Comparison of ENCODE assay signal across 2 cellular contexts in genomic region chr19:37716140-37716539, GRCh38.
TF ChIP-seq lines count a peak whose summit lies in the region.

No MANE protein-coding gene starts in this region.

TF ChIP-seq in GM23338, 12 proteins besides CTCF, POLR2A, EP300 and RAD21:
- TF ChIP-seq REST (IDR thresholded peaks at IDR 0.05; ENCODE audit: unreplicated experiment) (no peak), STAT1 (IDR thresholded peaks at IDR 0.05; ENCODE audit: unreplicated experiment) (no peak), ZNF114 (CRISPR knock-in tag; IDR thresholded peaks at IDR 0.05) (no peak), CREB1 (CRISPR knock-in tag; IDR thresholded peaks at IDR 0.05; ENCODE audit: low read depth) (no peak), ETS1 (IDR thresholded peaks at IDR 0.05) (no peak), POLR2AphosphoS5 (IDR thresholded peaks at IDR 0.05; ENCODE audit: low read depth) (no peak), EZH2phosphoT487 (IDR thresholded peaks at IDR 0.05; ENCODE audit: unreplicated experiment) (no peak), ZNF331 (CRISPR knock-in tag; IDR thresholded peaks at IDR 0.05; ENCODE audit: low read depth) (no peak), JUNB (IDR thresholded peaks at IDR 0.05; ENCODE audit: unreplicated experiment) (no peak), EZH2 (IDR thresholded peaks at IDR 0.05; ENCODE audit: low read depth, unreplicated experiment) (no peak), NANOG (IDR thresholded peaks at IDR 0.05; ENCODE audit: borderline replicate concordance) (no peak), ZNF462 (CRISPR knock-in tag; IDR thresholded peaks at IDR 0.05) (no peak)

TF ChIP-seq in K562, 482 proteins besides CTCF, POLR2A, EP300 and RAD21:
- no peak for TF ChIP-seq ZNF318 (IDR thresholded peaks at IDR 0.05; ENCODE audit: borderline replicate concordance in 1 of 2, low read depth in 1 of 2)
- TF ChIP-seq NONO (IDR thresholded peaks at IDR 0.05; ENCODE audit: low read depth in 2 of 2, low read length in 1 of 2) = no peak
- peak; percentile 66 for TF ChIP-seq C11orf30 (IDR thresholded peaks at IDR 0.05; ENCODE audit: low read depth)
- 0 out of 2 replicates have a peak, but pooled peaks have one; percentile 23 for TF ChIP-seq ZNF592 (IDR thresholded peaks at IDR 0.05)
- TF ChIP-seq MAFK (IDR thresholded peaks at IDR 0.05; ENCODE audit: low read length) = peak; percentile 68; the same call in 1 of the 2 replicates
- TF ChIP-seq MAFG (tag; conservative IDR thresholded peaks at IDR 0.05) = 0 out of 2 replicates have a peak, but pooled peaks have one; percentile 17
- peak; percentile 75 for TF ChIP-seq MAFF (IDR thresholded peaks at IDR 0.05; ENCODE audit: low read length)
- TF ChIP-seq PURB (CRISPR knock-in tag; IDR thresholded peaks at IDR 0.05; ENCODE audit: low read depth) = no peak
- TF ChIP-seq ZNF316 (IDR thresholded peaks at IDR 0.05) = peak; percentile 76
